ENCODE assay signal across 2 cellular contexts in genomic region chr1:31159323-31159722, GRCh38.
TF ChIP-seq lines count a peak whose summit lies in the region.

No MANE protein-coding gene starts in this region.

TF ChIP-seq in HEK293, 187 proteins besides CTCF, POLR2A, EP300 and RAD21 (continued from another document):
- peak; percentile 96 for TF ChIP-seq ZNF121 (tag by site-specific recombination; IDR thresholded peaks at IDR 0.05)

TF ChIP-seq in K562, 482 proteins besides CTCF, POLR2A, EP300 and RAD21:
- TF ChIP-seq, protein P1, sequence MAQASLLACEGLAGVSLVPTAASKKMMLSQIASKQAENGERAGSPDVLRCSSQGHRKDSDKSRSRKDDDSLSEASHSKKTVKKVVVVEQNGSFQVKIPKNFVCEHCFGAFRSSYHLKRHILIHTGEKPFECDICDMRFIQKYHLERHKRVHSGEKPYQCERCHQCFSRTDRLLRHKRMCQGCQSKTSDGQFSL (CRISPR knock-in tag; IDR thresholded peaks at IDR 0.05): peak; percentile 32; the same call in 1 of the 2 replicates
- TF ChIP-seq, protein P1 (tag; IDR thresholded peaks at IDR 0.05): no peak
- TF ChIP-seq CHAMP1 (IDR thresholded peaks at IDR 0.05) (no peak), ZNF121 (CRISPR knock-in tag; conservative IDR thresholded peaks at IDR 0.05) (peak; percentile 97), ZEB2 (IDR thresholded peaks at IDR 0.05) (no peak), MTA2 (IDR thresholded peaks at IDR 0.05; ENCODE audit: low read depth) (no peak), KAT8 (IDR thresholded peaks at IDR 0.05; ENCODE audit: low read depth) (0 out of 2 replicates have a peak, but pooled peaks have one; percentile 20), SMARCA5 (IDR thresholded peaks at IDR 0.05) (0 out of 2 replicates have a peak, but pooled peaks have one; percentile 19)
- TF ChIP-seq, protein P2, sequence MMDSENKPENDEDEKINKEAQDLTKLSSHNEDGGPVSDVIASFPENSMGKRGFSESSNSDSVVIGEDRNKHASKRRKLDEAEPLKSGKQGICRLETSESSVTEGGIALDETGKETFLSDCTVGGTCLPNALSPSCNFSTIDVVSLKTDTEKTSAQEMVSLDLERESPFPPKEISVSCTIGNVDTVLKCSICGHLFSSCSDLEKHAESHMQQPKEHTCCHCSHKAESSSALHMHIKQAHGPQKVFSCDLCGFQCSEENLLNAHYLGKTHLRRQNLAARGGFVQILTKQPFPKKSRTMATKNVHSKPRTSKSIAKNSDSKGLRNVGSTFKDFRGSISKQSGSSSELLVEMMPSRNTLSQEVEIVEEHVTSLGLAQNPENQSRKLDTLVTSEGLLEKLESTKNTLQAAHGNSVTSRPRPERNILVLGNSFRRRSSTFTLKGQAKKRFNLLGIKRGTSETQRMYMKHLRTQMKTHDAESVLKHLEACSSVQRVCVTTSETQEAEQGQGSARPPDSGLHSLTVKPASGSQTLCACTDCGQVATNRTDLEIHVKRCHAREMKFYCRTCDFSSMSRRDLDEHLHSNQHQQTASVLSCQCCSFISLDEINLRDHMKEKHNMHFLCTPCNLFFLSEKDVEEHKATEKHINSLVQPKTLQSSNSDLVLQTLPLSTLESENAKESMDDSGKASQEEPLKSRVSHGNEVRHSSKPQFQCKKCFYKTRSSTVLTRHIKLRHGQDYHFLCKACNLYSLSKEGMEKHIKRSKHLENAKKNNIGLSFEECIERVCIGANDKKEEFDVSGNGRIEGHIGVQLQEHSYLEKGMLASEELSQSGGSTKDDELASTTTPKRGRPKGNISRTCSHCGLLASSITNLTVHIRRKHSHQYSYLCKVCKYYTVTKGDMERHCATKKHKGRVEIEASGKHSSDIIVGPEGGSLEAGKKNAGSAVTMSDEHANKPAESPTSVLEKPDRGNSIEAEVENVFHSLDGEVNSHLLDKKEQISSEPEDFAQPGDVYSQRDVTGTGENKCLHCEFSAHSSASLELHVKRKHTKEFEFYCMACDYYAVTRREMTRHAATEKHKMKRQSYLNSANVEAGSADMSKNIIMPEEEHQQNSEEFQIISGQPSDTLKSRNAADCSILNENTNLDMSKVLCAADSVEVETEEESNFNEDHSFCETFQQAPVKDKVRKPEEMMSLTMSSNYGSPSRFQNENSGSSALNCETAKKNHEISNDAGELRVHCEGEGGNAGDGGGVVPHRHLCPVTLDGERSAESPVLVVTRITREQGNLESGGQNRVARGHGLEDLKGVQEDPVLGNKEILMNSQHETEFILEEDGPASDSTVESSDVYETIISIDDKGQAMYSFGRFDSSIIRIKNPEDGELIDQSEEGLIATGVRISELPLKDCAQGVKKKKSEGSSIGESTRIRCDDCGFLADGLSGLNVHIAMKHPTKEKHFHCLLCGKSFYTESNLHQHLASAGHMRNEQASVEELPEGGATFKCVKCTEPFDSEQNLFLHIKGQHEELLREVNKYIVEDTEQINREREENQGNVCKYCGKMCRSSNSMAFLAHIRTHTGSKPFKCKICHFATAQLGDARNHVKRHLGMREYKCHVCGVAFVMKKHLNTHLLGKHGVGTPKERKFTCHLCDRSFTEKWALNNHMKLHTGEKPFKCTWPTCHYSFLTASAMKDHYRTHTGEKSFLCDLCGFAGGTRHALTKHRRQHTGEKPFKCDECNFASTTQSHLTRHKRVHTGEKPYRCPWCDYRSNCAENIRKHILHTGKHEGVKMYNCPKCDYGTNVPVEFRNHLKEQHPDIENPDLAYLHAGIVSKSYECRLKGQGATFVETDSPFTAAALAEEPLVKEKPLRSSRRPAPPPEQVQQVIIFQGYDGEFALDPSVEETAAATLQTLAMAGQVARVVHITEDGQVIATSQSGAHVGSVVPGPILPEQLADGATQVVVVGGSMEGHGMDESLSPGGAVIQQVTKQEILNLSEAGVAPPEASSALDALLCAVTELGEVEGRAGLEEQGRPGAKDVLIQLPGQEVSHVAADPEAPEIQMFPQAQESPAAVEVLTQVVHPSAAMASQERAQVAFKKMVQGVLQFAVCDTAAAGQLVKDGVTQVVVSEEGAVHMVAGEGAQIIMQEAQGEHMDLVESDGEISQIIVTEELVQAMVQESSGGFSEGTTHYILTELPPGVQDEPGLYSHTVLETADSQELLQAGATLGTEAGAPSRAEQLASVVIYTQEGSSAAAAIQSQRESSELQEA (IDR thresholded peaks at IDR 0.05; ENCODE audit: low read depth): 0 out of 2 replicates have a peak, but pooled peaks have one; percentile 45
